Comparison of ENCODE assay signal across 21 cellular contexts in genomic region chr9:726005-726404, GRCh38.
DNase-seq lines count a peak whose midpoint lies in the region; ATAC-seq and TF ChIP-seq lines count a peak whose summit lies in the region.
"Had no signal": no experiment of that assay in that cellular context is flagged by ENCODE, and none has a peak within 500 bp of the region (broad histone marks: within the 10 kb centered on the region; RNA-seq: fewer than 3 reads in every experiment).

No MANE protein-coding gene starts in this region.

- peaks cover 10% of the 10 kb centered on the region for H3K27me3 Mint-ChIP-seq in GM23338 (ENCODE audit: insufficient read depth, low read depth, poor library complexity)
- H3K27me3 Mint-ChIP-seq: stimulated activated naive CD8-positive, alpha-beta T cell treated with anti-CD3 and anti-CD28 coated beads, Interleukin-15, amount 100 ng/mL, for 72 hours had no signal

- H3K4me3 Mint-ChIP-seq in GM23338: no peak overlapping the region
- H3K4me3 Mint-ChIP-seq: stimulated activated naive CD8-positive, alpha-beta T cell treated with anti-CD3 and anti-CD28 coated beads, Interleukin-15, amount 100 ng/mL, for 72 hours had no signal

- no peak overlapping the region; the same call in 1 of the 2 replicates for H3K4me2 ChIP-seq in GM23338

- H3K4me1 ChIP-seq in GM23338 (ENCODE audit: insufficient read depth): peaks cover 38% of the 10 kb centered on the region
- H3K4me1 ChIP-seq: prostate gland, upper lobe of right lung had no signal

- 0 out of 2 replicates have a peak, but pooled peaks cover 5% of the 10 kb centered on the region for H3K9me2 ChIP-seq in GM23338 (ENCODE audit: insufficient read depth)

- TF ChIP-seq CTCF in GM23338 (conservative IDR thresholded peaks at IDR 0.05; ENCODE audit: low read depth in 2 of 2): no peak

- H3K27me3 ChIP-seq in GM23338 (ENCODE audit: insufficient read depth): no peaks in the 10 kb centered on the region
- H3K27me3 ChIP-seq: upper lobe of right lung had no signal

- H3K9me3 Mint-ChIP-seq in GM23338: no peaks in the 10 kb centered on the region
- H3K9me3 Mint-ChIP-seq: stimulated activated naive CD8-positive, alpha-beta T cell treated with anti-CD3 and anti-CD28 coated beads, Interleukin-15, amount 100 ng/mL, for 72 hours had no signal

- H3K27ac ChIP-seq in GM23338 (ENCODE audit: low read depth) (peak overlapping the region; percentile 13), angular gyrus (ENCODE audit: low read depth, low read length) (peak overlapping the region; percentile 73)
- H3K27ac ChIP-seq: lower lobe of right lung, prostate gland, RWPE1, upper lobe of right lung had no signal

- peaks cover 12% of the 10 kb centered on the region for H3K36me3 Mint-ChIP-seq in GM23338 (ENCODE audit: low read depth)

- no peaks in the 10 kb centered on the region for H3K36me3 ChIP-seq in GM23338 (ENCODE audit: insufficient read depth)
- H3K36me3 ChIP-seq: prostate gland had no signal

- H4K20me1 ChIP-seq in GM23338 (replicated peaks; ENCODE audit: insufficient read depth): no peaks in the 10 kb centered on the region

- H3K27ac Mint-ChIP-seq in GM23338: peak overlapping the region; percentile 90
- H3K27ac Mint-ChIP-seq: stimulated activated naive CD8-positive, alpha-beta T cell treated with anti-CD3 and anti-CD28 coated beads, Interleukin-15, amount 100 ng/mL, for 72 hours had no signal

- no peaks in the 10 kb centered on the region for H3F3A ChIP-seq in GM23338 (replicated peaks; ENCODE audit: low read depth)

- peaks cover 55% of the 10 kb centered on the region for H3K4me1 Mint-ChIP-seq in GM23338
- H3K4me1 Mint-ChIP-seq: stimulated activated naive CD8-positive, alpha-beta T cell treated with anti-CD3 and anti-CD28 coated beads, Interleukin-15, amount 100 ng/mL, for 72 hours had no signal

- DNase-seq in GM23338 (ENCODE audit: low spot score) (peak; percentile 33), inferior parietal cortex (ENCODE audit: extremely low spot score) (peak; percentile 62), putamen (ENCODE audit: low spot score) (peak; percentile 84), mesenteric fat pad (ENCODE audit: low spot score) (no peak), COLO668 (lab: John Stamatoyannopoulos, UW; ENCODE audit: unreplicated experiment) (no peak)
- DNase-seq in activated naive CD4-positive, alpha-beta T cell (lab: John Stamatoyannopoulos, UW): no peak
- DNase-seq in stimulated activated CD8-positive, alpha-beta memory T cell treated with anti-CD3 and anti-CD28 coated beads, Interleukin-4, amount 100 ng/mL, for 48 hours: no peak
- DNase-seq: ACHN; activated CD4-positive, alpha-beta T cell treated with anti-CD3 and anti-CD28 coated beads for 4 hours; activated effector memory CD4-positive, alpha-beta T cell treated with anti-CD3 and anti-CD28 coated beads, Interleukin-2, amount 50 U/mL, for 16 hours; activated T-cell treated with anti-CD3 and anti-CD28 coated beads for 4 hours; cerebellar nuclear complex; kidney; lower lobe of right lung; NCI-H1694; stimulated activated naive CD8-positive, alpha-beta T cell treated with anti-CD3 and anti-CD28 coated beads, Interleukin-15, amount 100 ng/mL, for 72 hours; upper lobe of right lung had no signal

- no peak overlapping the region for H3K4me3 ChIP-seq in GM23338
- H3K4me3 ChIP-seq: lower lobe of right lung, prostate gland, upper lobe of right lung had no signal

- no peak overlapping the region for H2AFZ ChIP-seq in GM23338

- peak; percentile 10; the same call in 1 of the 3 replicates for ATAC-seq in GM23338
- ATAC-seq: lower lobe of right lung; SK-N-SH treated with all-trans-retinoic acid at 6 μM for 48 hours; stimulated activated naive CD8-positive, alpha-beta T cell treated with anti-CD3 and anti-CD28 coated beads, Interleukin-15, amount 100 ng/mL, for 72 hours; upper lobe of right lung had no signal

- peaks cover 11% of the 10 kb centered on the region; the same call in 1 of the 2 replicates for H3K79me2 ChIP-seq in GM23338 (replicated peaks; ENCODE audit: insufficient read depth)

TF ChIP-seq in GM23338, 12 proteins besides CTCF, POLR2A, EP300 and RAD21:
- TF ChIP-seq ZNF114 (CRISPR knock-in tag; IDR thresholded peaks at IDR 0.05): no peak
- TF ChIP-seq ZNF331 (CRISPR knock-in tag; IDR thresholded peaks at IDR 0.05; ENCODE audit: low read depth): no peak
TF ChIP-seq in GM23338: peak in this region for 0.

Comparison
In these comparisons a context has a peak if more than half of its experiments do, and no peak if none do; other contexts are left out.
1. DNase-seq: peak in GM23338 (single experiment), inferior parietal cortex (single experiment) and putamen (single experiment); none in mesenteric fat pad (single experiment), COLO668 (single experiment), activated naive CD4-positive, alpha-beta T cell (0 of 4) and stimulated activated CD8-positive, alpha-beta memory T cell treated with anti-CD3 and anti-CD28 coated beads, Interleukin-4, amount 100 ng/mL, for 48 hours (single experiment).